29 cellular contexts compared by ENCODE assay signal in genomic region chr12:102888511-102888910, GRCh38. TPM values are rescaled to one million over a fixed set of nuclear protein-coding genes. Genes with fewer than 3 reads are reported as not detected.
"Had no signal": no experiment of that assay in that cellular context is flagged by ENCODE, and none has a peak within 500 bp of the region (broad histone marks: within the 10 kb centered on the region; RNA-seq: fewer than 3 reads in every experiment).

No MANE protein-coding gene starts in this region.

- H3K4me1 Mint-ChIP-seq: memory B cell; nephron; stimulated activated naive B cell treated with anti-CD40 and anti-IgM and Interleukin-4, amounts not matched to agents 10 μg/mL and 1 μg/mL and 100 μg/mL, for 72 hours; stimulated activated naive CD8-positive, alpha-beta T cell treated with anti-CD3 and anti-CD28 coated beads, Interleukin-15, amount 100 ng/mL, for 72 hours had no signal

- H3K36me3 Mint-ChIP-seq: memory B cell; stimulated activated naive B cell treated with anti-CD40 and anti-IgM and Interleukin-4, amounts not matched to agents 10 μg/mL and 1 μg/mL and 100 μg/mL, for 72 hours had no signal

- H3K79me2 ChIP-seq: parathyroid adenoma had no signal

- H3K9ac ChIP-seq: parathyroid adenoma had no signal

- H3K9me3 ChIP-seq: esophagus muscularis mucosa, gastrocnemius medialis, heart right ventricle, left ventricle myocardium inferior, lower lobe of right lung, prostate gland, testis, tibial nerve, upper lobe of right lung, vagina had no signal

- ATAC-seq: gastrocnemius medialis; heart right ventricle; lower lobe of right lung; sciatic nerve; stimulated activated naive B cell treated with anti-CD40 and anti-IgM and Interleukin-4, amounts not matched to agents 10 μg/mL and 1 μg/mL and 100 μg/mL, for 72 hours; stimulated activated naive CD8-positive, alpha-beta T cell treated with anti-CD3 and anti-CD28 coated beads, Interleukin-15, amount 100 ng/mL, for 72 hours; upper lobe of right lung had no signal

- H3K27ac ChIP-seq: coronary artery, epithelial cell of prostate, esophagus muscularis mucosa, gastrocnemius medialis, heart right ventricle, left ventricle myocardium inferior, lower lobe of right lung, parathyroid adenoma, prostate gland, testis, tibial nerve, upper lobe of right lung, vagina had no signal

- H3K27me3 Mint-ChIP-seq: stimulated activated naive CD8-positive, alpha-beta T cell treated with anti-CD3 and anti-CD28 coated beads, Interleukin-15, amount 100 ng/mL, for 72 hours had no signal

- H3K9me3 Mint-ChIP-seq: memory B cell; nephron; stimulated activated naive B cell treated with anti-CD40 and anti-IgM and Interleukin-4, amounts not matched to agents 10 μg/mL and 1 μg/mL and 100 μg/mL, for 72 hours; stimulated activated naive CD8-positive, alpha-beta T cell treated with anti-CD3 and anti-CD28 coated beads, Interleukin-15, amount 100 ng/mL, for 72 hours had no signal

- H3K36me3 ChIP-seq: esophagus muscularis mucosa, gastrocnemius medialis, heart right ventricle, left ventricle myocardium inferior, lower lobe of right lung, prostate gland, tibial nerve, upper lobe of right lung, vagina had no signal

- H3K4me3 ChIP-seq: coronary artery, esophagus muscularis mucosa, gastrocnemius medialis, heart right ventricle, left ventricle myocardium inferior, lower lobe of right lung, prostate gland, testis, tibial nerve, upper lobe of right lung, vagina had no signal

- DNase-seq: effector memory CD4-positive, alpha-beta T cell; gastrocnemius medialis; heart right ventricle; hypothalamus; islet precursor cell; left ventricle myocardium inferior; lower lobe of right lung; midbrain; stimulated activated CD4-positive, alpha-beta T cell treated with anti-CD3 and anti-CD28 coated beads, Interleukin-2, amount 100 ng/mL, for 24 hours; stimulated activated CD4-positive, alpha-beta T cell treated with anti-CD3 and anti-CD28 coated beads, Interleukin-4, amount 100 ng/mL, for 4 hours; stimulated activated naive B cell treated with anti-CD40 and anti-IgM and Interleukin-4, amounts not matched to agents 10 μg/mL and 1 μg/mL and 100 μg/mL, for 72 hours; stimulated activated naive CD8-positive, alpha-beta T cell treated with anti-CD3 and anti-CD28 coated beads, Interleukin-15, amount 100 ng/mL, for 72 hours; testis; upper lobe of right lung had no signal

- H3K27ac Mint-ChIP-seq: memory B cell; nephron; stimulated activated naive B cell treated with anti-CD40 and anti-IgM and Interleukin-4, amounts not matched to agents 10 μg/mL and 1 μg/mL and 100 μg/mL, for 72 hours; stimulated activated naive CD8-positive, alpha-beta T cell treated with anti-CD3 and anti-CD28 coated beads, Interleukin-15, amount 100 ng/mL, for 72 hours had no signal

- H2AFZ ChIP-seq: parathyroid adenoma had no signal

- H3K27me3 ChIP-seq: gastrocnemius medialis, testis, tibial nerve, vagina had no signal

- H3K4me1 ChIP-seq: esophagus muscularis mucosa, gastrocnemius medialis, heart right ventricle, left ventricle myocardium inferior, lower lobe of right lung, parathyroid adenoma, prostate gland, tibial nerve, upper lobe of right lung, vagina had no signal

- H3K4me3 Mint-ChIP-seq: memory B cell; nephron; stimulated activated naive B cell treated with anti-CD40 and anti-IgM and Interleukin-4, amounts not matched to agents 10 μg/mL and 1 μg/mL and 100 μg/mL, for 72 hours; stimulated activated naive CD8-positive, alpha-beta T cell treated with anti-CD3 and anti-CD28 coated beads, Interleukin-15, amount 100 ng/mL, for 72 hours had no signal

RNA-seq across cellular contexts. Expression of gene PAH, which starts 28.5 kb away (rescaled TPM):
- total RNA-seq: dermis microvascular lymphatic vessel endothelial cell, esophagus muscularis mucosa, fibroblast of villous mesenchyme, heart right ventricle, left ventricle myocardium inferior, lower lobe of right lung, renal cortical epithelial cell, sciatic nerve, skeletal muscle tissue, subcutaneous adipose tissue, upper lobe of right lung, vagina had no signal
- polyA plus RNA-seq: heart right ventricle had no signal
